ENCODE assay signal across 1 cellular context in genomic region chr2:226600184-226600583, GRCh38.
TF ChIP-seq lines count a peak whose summit lies in the region.

No MANE protein-coding gene starts in this region.

TF ChIP-seq in HCT116, 20 proteins besides CTCF, POLR2A, EP300 and RAD21 (continued from another document):
- TF ChIP-seq ZNF274 (IDR thresholded peaks at IDR 0.05; ENCODE audit: low read depth, low read length) (no peak), EZH2 (IDR thresholded peaks at IDR 0.05) (no peak), CEBPB (IDR thresholded peaks at IDR 0.05; ENCODE audit: low read depth) (no peak)
